8 cellular contexts compared by ENCODE assay signal in the genomic region with DNA sequence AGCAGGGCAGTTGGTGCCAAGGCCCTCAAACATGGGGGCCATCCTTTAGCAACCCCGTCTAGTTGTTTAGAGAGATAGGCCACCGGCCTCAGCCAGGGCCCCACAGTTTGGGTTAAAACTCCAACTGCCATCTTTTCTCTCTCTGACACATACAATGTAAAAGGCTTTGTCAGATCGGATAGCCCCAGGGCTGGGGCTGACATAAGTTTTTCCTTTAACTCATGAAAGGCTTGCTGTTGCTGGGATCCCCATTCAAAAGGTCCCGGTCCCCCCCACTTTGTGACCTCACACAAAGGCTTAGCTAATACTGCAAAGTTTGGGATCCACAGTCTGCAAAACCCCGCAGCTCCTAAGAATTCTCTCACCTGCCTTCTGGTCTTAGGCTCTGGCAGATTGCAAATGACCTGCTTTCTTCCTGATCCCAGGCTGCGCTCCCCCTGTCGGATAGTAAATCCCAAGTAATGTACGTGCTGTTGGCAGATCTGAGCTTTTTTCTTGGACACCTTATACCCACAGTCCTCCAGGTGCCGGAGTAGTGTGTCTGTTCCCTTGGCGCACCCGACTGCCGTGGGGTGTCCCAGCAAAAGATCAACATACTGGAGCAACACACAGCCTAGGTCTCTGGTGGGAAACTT.
DNase-seq lines count a peak whose midpoint lies in the region; ATAC-seq and TF ChIP-seq lines count a peak whose summit lies in the region.
"Not testable (repeated sequence)": the region's sequence is repeated elsewhere in the genome, so short reads cannot be mapped to it uniquely, and the experiment has no call there.

No MANE protein-coding gene starts in this region.

- not testable (repeated sequence) for H3K27me3 Mint-ChIP-seq in HFFc6 (ENCODE audit: insufficient read depth)
- peaks cover 37% of the 10 kb centered on the region for H3K27me3 Mint-ChIP-seq in nephron progenitor cell (ENCODE audit: low read depth, poor library complexity)

- not testable (repeated sequence) for H3K9me3 Mint-ChIP-seq in HFFc6, nephron progenitor cell

- WGBS in testis, 2 donors, result 66 to 79% methylated on average over 10 to 12 of the region's 12 CpGs
- 83 to 84% methylated on average over 12 of the region's 12 CpGs for WGBS in aorta, 2 donors

- TF ChIP-seq CTCF in HFFc6 (IDR thresholded peaks at IDR 0.05), result peak; percentile 40
- not testable (repeated sequence) for TF ChIP-seq CTCF in VCaP (conservative IDR thresholded peaks at IDR 0.05); nephron progenitor cell (IDR thresholded peaks at IDR 0.05); testis (IDR thresholded peaks at IDR 0.05)
- TF ChIP-seq CTCF in brain microvascular endothelial cell (IDR thresholded peaks at IDR 0.05; ENCODE audit: low read depth, low read length, missing control alignments), result peak; percentile 14
- TF ChIP-seq CTCF in foreskin keratinocyte (conservative IDR thresholded peaks at IDR 0.05), result peak; percentile 41

- not testable (repeated sequence) for H3K36me3 ChIP-seq in brain microvascular endothelial cell (replicated peaks); testis (ENCODE audit: low read depth, missing control alignments); aorta (ENCODE audit: control insufficient read depth in 1 of 2, insufficient read depth in 2 of 2, low read length in 1 of 2)

- ATAC-seq in foreskin keratinocyte; aorta (ENCODE audit: low FRiP score): not testable (repeated sequence)

- H3K9me3 ChIP-seq in testis; aorta (ENCODE audit: control insufficient read depth, low read length): not testable (repeated sequence)

- not testable (repeated sequence) for H3K36me3 Mint-ChIP-seq in HFFc6 (ENCODE audit: low read depth); nephron progenitor cell (ENCODE audit: low read depth)

- not testable (repeated sequence) for H3K27ac Mint-ChIP-seq in HFFc6
- peak overlapping the region; percentile 68 for H3K27ac Mint-ChIP-seq in nephron progenitor cell

- peaks cover 16% of the 10 kb centered on the region; the same call in 1 of the 2 replicates for H3K4me1 Mint-ChIP-seq in HFFc6 (ENCODE audit: low read depth)
- not testable (repeated sequence) for H3K4me1 Mint-ChIP-seq in nephron progenitor cell

- DNase-seq in HFFc6, brain microvascular endothelial cell, nephron progenitor cell: not testable (repeated sequence)
- DNase-seq in foreskin keratinocyte (peak in 1 of 2 donors; percentile 37), posterior vena cava (ENCODE audit: low spot score) (peak; percentile 46), testis (peak; percentile 10), aorta (peak; percentile 9 to 22)

- in situ Hi-C loops in brain microvascular endothelial cell (cut with HindIII; ENCODE audit: low pct_ligation_motif_present, low sequenced_read_pairs), result not testable (repeated sequence)

- H3K4me3 ChIP-seq in brain microvascular endothelial cell (ENCODE audit: low read depth, low read length); testis; aorta (ENCODE audit: low read length in 2 of 2): not testable (repeated sequence)

- not testable (repeated sequence) for H3K4me1 ChIP-seq in foreskin keratinocyte; aorta (ENCODE audit: control insufficient read depth in 1 of 2, insufficient read depth in 2 of 2, low read length in 2 of 2)
- peaks cover 15% of the 10 kb centered on the region for H3K4me1 ChIP-seq in testis

- not testable (repeated sequence) for TF ChIP-seq POLR2A in testis (IDR thresholded peaks at IDR 0.05)

- intact Hi-C loops in posterior vena cava (cut with DNase I); testis (cut with DNase I; ENCODE audit: low total_unique reads); aorta (cut with DNase I): not testable (repeated sequence)

- H3K27ac ChIP-seq in VCaP (peak overlapping the region; percentile 84), testis (peak overlapping the region; percentile 8 to 39)
- H3K27ac ChIP-seq in brain microvascular endothelial cell; foreskin keratinocyte; aorta (ENCODE audit: low read depth in 1 of 2, low read length in 2 of 2): not testable (repeated sequence)

- H3K27me3 ChIP-seq in brain microvascular endothelial cell (replicated peaks), result peaks cover 20% of the 10 kb centered on the region
- not testable (repeated sequence) for H3K27me3 ChIP-seq in foreskin keratinocyte; testis; aorta (ENCODE audit: control insufficient read depth in 1 of 2, insufficient read depth in 2 of 2, low read length in 1 of 2)

- H3K4me3 Mint-ChIP-seq in HFFc6, nephron progenitor cell: not testable (repeated sequence)
